ENCODE assay signal across 32 cellular contexts in the genomic region with DNA sequence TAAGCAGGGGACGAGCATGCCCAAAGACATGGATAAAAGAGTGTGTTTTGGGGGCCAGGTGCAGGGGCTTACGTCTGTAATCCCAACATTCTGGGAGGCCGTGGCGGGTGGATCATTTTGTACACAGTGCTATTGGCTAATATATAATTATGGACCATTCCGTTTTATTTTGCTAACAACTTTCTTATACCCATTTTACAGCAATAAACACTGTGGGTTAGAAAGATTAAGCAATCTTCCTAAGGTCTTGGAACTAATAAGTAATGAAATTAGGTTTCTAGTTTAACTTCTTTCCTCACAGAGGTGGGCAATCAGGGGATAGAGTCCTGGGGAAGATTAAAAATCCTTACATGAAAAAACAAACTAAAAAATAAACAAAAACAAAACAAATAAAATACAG.
"Had no signal": no experiment of that assay in that cellular context is flagged by ENCODE, and none has a peak within 500 bp of the region (broad histone marks: within the 10 kb centered on the region; RNA-seq: fewer than 3 reads in every experiment).

No MANE protein-coding gene starts in this region.

- H3K27me3 ChIP-seq: brain microvascular endothelial cell, SJCRH30 had no signal

- ATAC-seq: activated CD8-positive, alpha-beta memory T cell treated with anti-CD3 and anti-CD28 coated beads, Interleukin-2, amount 10 ng/mL, durations not matched to agents 7 days and 5 days; Panc1 had no signal

- H3K27me3 Mint-ChIP-seq: activated CD4-positive, alpha-beta memory T cell treated with anti-CD3 and anti-CD28 coated beads, Interleukin-2, amount 10 ng/mL, durations not matched to agents 7 days and 5 days; activated CD4-positive, alpha-beta T cell treated with anti-CD3 and anti-CD28 coated beads, Interleukin-2, amount 10 ng/mL, durations not matched to agents 7 days and 5 days; activated CD8-positive, alpha-beta memory T cell treated with anti-CD3 and anti-CD28 coated beads, Interleukin-2, amount 10 ng/mL, durations not matched to agents 7 days and 5 days; activated naive CD4-positive, alpha-beta T cell treated with anti-CD3 and anti-CD28 coated beads, Interleukin-2, amount 50 U/mL, for 24 hours had no signal

- H3K9me3 Mint-ChIP-seq: activated CD4-positive, alpha-beta memory T cell treated with anti-CD3 and anti-CD28 coated beads, Interleukin-2, amount 10 ng/mL, durations not matched to agents 7 days and 5 days; activated CD4-positive, alpha-beta T cell treated with anti-CD3 and anti-CD28 coated beads, Interleukin-2, amount 10 ng/mL, durations not matched to agents 7 days and 5 days; activated naive CD4-positive, alpha-beta T cell treated with anti-CD3 and anti-CD28 coated beads, Interleukin-2, amount 50 U/mL, for 24 hours; activated T-helper 2 cell treated with anti-CD3 and anti-CD28 coated beads, Interferon-gamma antibody, Interleukin-2, Interleukin-4, amounts not matched to agents 10 μg/mL and 5 μg/mL and 100 μg/mL, durations not matched to agents 14 hours and 24 hours and 36 hours; T-helper 1 cell treated with Interleukin-12 subunit alpha and Interleukin-12 subunit beta and Interleukin-4 antibody, amounts not matched to agents 30 μg/mL and 1 μg/mL, for 36 hours; T-helper 2 cell treated with Interferon-gamma antibody and Interleukin-4, amounts not matched to agents 5 μg/mL and 100 μg/mL, for 36 hours had no signal

- FAIRE-seq: colon, TTC549 had no signal

- H3K4me3 Mint-ChIP-seq: activated CD4-positive, alpha-beta memory T cell treated with anti-CD3 and anti-CD28 coated beads, Interleukin-2, amount 10 ng/mL, durations not matched to agents 7 days and 5 days; activated CD4-positive, alpha-beta T cell treated with anti-CD3 and anti-CD28 coated beads, Interleukin-2, amount 10 ng/mL, durations not matched to agents 7 days and 5 days; activated CD8-positive, alpha-beta memory T cell treated with anti-CD3 and anti-CD28 coated beads, Interleukin-2, amount 10 ng/mL, durations not matched to agents 7 days and 5 days; activated naive CD4-positive, alpha-beta T cell treated with anti-CD3 and anti-CD28 coated beads, Interleukin-2, amount 50 U/mL, for 24 hours; T-helper 1 cell treated with Interleukin-12 subunit alpha and Interleukin-12 subunit beta and Interleukin-4 antibody, amounts not matched to agents 30 μg/mL and 1 μg/mL, for 36 hours; T-helper 2 cell treated with Interferon-gamma antibody and Interleukin-4, amounts not matched to agents 5 μg/mL and 100 μg/mL, for 36 hours had no signal

- H3K4me2 ChIP-seq: KMS-11 had no signal

- H3K27ac Mint-ChIP-seq: activated CD4-positive, alpha-beta memory T cell treated with anti-CD3 and anti-CD28 coated beads, Interleukin-2, amount 10 ng/mL, durations not matched to agents 7 days and 5 days; activated CD4-positive, alpha-beta T cell treated with anti-CD3 and anti-CD28 coated beads, Interleukin-2, amount 10 ng/mL, durations not matched to agents 7 days and 5 days; activated CD8-positive, alpha-beta memory T cell treated with anti-CD3 and anti-CD28 coated beads, Interleukin-2, amount 10 ng/mL, durations not matched to agents 7 days and 5 days; activated naive CD4-positive, alpha-beta T cell treated with anti-CD3 and anti-CD28 coated beads, Interleukin-2, amount 50 U/mL, for 24 hours; activated T-helper 2 cell treated with anti-CD3 and anti-CD28 coated beads, Interferon-gamma antibody, Interleukin-2, Interleukin-4, amounts not matched to agents 10 μg/mL and 5 μg/mL and 100 μg/mL, durations not matched to agents 14 hours and 24 hours and 36 hours; T-helper 1 cell treated with Interleukin-12 subunit alpha and Interleukin-12 subunit beta and Interleukin-4 antibody, amounts not matched to agents 30 μg/mL and 1 μg/mL, for 36 hours; T-helper 2 cell treated with Interferon-gamma antibody and Interleukin-4, amounts not matched to agents 5 μg/mL and 100 μg/mL, for 36 hours had no signal

- H3K9ac ChIP-seq: KMS-11 had no signal

- H3K27ac ChIP-seq: brain microvascular endothelial cell, KMS-11, SJCRH30, SK-N-MC had no signal

- H3K4me3 ChIP-seq: SJCRH30, SK-N-MC had no signal

- DNase-seq: activated CD4-positive, alpha-beta memory T cell treated with anti-CD3 and anti-CD28 coated beads, Interleukin-2, amount 10 ng/mL, durations not matched to agents 7 days and 5 days; activated CD4-positive, alpha-beta T cell treated with anti-CD3 and anti-CD28 coated beads, Interleukin-2, amount 10 ng/mL, durations not matched to agents 7 days and 5 days; activated CD8-positive, alpha-beta memory T cell treated with anti-CD3 and anti-CD28 coated beads for 24 hours; activated CD8-positive, alpha-beta memory T cell treated with anti-CD3 and anti-CD28 coated beads, Interleukin-2, amount 10 ng/mL, durations not matched to agents 7 days and 5 days; activated CD8-positive, alpha-beta memory T cell treated with anti-CD3 and anti-CD28 coated beads, Interleukin-2, amount 50 U/mL, for 48 hours; activated gamma-delta T cell; activated naive CD4-positive, alpha-beta T cell treated with Interleukin-2 at 50 U/mL for 16 hours; activated T-cell treated with anti-CD3 and anti-CD28 coated beads, Interleukin-2, amount 50 U/mL, for 1 hour; amniotic stem cell; aorta; brain microvascular endothelial cell; central memory CD4-positive, alpha-beta T cell; NCI-H1105; NCI-H1417 treated with DMSO at 0.1 percent for 48 hours; NCI-H187 treated with DMSO at 0.1 percent for 48 hours; NCI-H2171 treated with DMSO at 0.1 percent for 48 hours; NCI-H226; NCI-H446 treated with DMSO at 0.1 percent for 48 hours; NCI-H524 treated with DMSO at 0.1 percent for 48 hours; NCI-H748 treated with DMSO at 0.1 percent for 48 hours; NK-92 treated with Interleukin-12 subunit alpha and Interleukin-12 subunit beta, amount 100 ng/mL, for 24 hours; SHP77; SJCRH30 had no signal
